20 cellular contexts compared by ENCODE assay signal in the genomic region with DNA sequence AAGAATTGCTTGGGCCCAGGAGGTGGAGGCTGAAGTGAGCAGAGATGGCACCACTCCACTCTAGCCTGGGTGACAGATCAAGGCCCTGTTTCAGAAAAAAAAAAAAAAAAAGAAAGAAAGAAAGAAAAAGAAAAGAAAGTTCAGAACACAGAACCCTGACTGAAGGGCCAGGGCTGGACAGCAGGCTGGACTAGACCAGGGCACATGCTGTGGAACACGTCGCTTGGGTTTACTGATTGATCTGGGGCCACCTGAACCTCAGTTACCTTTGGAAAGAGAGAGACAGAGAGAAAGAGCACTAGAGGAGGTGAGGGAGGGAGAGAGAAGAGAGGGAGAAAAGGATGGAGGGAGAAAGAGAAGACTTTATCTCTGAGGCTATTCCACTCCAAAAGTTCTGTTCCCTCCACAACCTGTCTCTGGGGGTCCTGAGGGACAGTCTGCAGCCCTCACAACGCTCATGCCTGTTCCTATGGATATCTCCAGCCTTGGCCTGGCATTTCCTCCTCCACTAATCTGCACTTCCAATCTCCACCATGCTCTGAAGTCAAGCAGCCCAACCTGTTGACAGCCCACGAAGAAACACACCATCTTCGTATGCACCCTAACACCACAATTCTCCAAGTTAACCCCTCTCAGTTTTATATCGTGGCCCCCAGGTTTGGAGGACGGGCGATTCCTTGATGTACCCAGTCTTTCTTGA.
DNase-seq lines count a peak whose midpoint lies in the region; ATAC-seq and TF ChIP-seq lines count a peak whose summit lies in the region.
"Had no signal": no experiment of that assay in that cellular context is flagged by ENCODE, and none has a peak within 500 bp of the region (broad histone marks: within the 10 kb centered on the region; RNA-seq: fewer than 3 reads in every experiment).

No MANE protein-coding gene starts in this region.

- no peak for TF ChIP-seq POLR2A in heart left ventricle (IDR thresholded peaks at IDR 0.05)

- H3K36me3 Mint-ChIP-seq in endodermal cell (ENCODE audit: low read depth) (no peaks in the 10 kb centered on the region), nephron progenitor cell (ENCODE audit: low read depth) (no peaks in the 10 kb centered on the region)
- no peaks in the 10 kb centered on the region for H3K36me3 Mint-ChIP-seq in activated naive CD4-positive, alpha-beta T cell treated with anti-CD3 and anti-CD28 coated beads, Interleukin-2, amount 10 ng/mL, durations not matched to agents 7 days and 5 days
- H3K36me3 Mint-ChIP-seq: CD8-positive, alpha-beta T cell had no signal

- ATAC-seq in left ventricle myocardium superior (peak; percentile 7), heart left ventricle (no peak), HG03432 (IDR thresholded peaks at IDR 0.05; ENCODE audit: unreplicated experiment) (no peak)
- ATAC-seq: CD8-positive, alpha-beta T cell; GM23338 had no signal

- intact Hi-C loops in left ventricle myocardium superior (cut with micrococcal nuclease) (no loop called here), heart left ventricle (cut with DNase I) (no loop called here)

- H3K36me3 ChIP-seq in heart left ventricle (no peaks in the 10 kb centered on the region), endodermal cell (ENCODE audit: control insufficient read depth, insufficient read depth, low read length) (no peaks in the 10 kb centered on the region), skeletal muscle tissue (ENCODE audit: control insufficient read depth in 3 of 3, insufficient read depth in 3 of 3, low read length in 3 of 3) (no peaks in the 10 kb centered on the region)
- H3K36me3 ChIP-seq: Peyer's patch had no signal

- no peaks in the 10 kb centered on the region for H3K27me3 Mint-ChIP-seq in endodermal cell (ENCODE audit: insufficient read depth)
- peaks cover 3% of the 10 kb centered on the region for H3K27me3 Mint-ChIP-seq in nephron progenitor cell (ENCODE audit: low read depth, poor library complexity)
- peaks cover 5% of the 10 kb centered on the region for H3K27me3 Mint-ChIP-seq in activated naive CD4-positive, alpha-beta T cell treated with anti-CD3 and anti-CD28 coated beads, Interleukin-2, amount 10 ng/mL, durations not matched to agents 7 days and 5 days

- 74 to 81% (median 79%) methylated on average over 8 of the region's 8 CpGs for WGBS in heart left ventricle, 4 donors
- 90 to 95% methylated on average over 6 to 8 of the region's 8 CpGs for WGBS in endodermal cell (ENCODE audit: insufficient coverage in 1 of 2, insufficient read length in 1 of 2), 2 experiments

- H3K4me3 ChIP-seq in heart left ventricle (no peak overlapping the region), endodermal cell (ENCODE audit: low read length) (no peak overlapping the region), skeletal muscle tissue (ENCODE audit: low read length in 3 of 3) (peak overlapping the region in 1 of 3 donors; percentile 38)
- H3K4me3 ChIP-seq: GM23338, Peyer's patch had no signal

- no peak overlapping the region for H3K9ac ChIP-seq in endodermal cell (ENCODE audit: extremely low read depth, low read length, poor library complexity, severe bottlenecking)
- H3K9ac ChIP-seq in skeletal muscle tissue (ENCODE audit: low read depth in 1 of 3, low read length in 3 of 3), result peak overlapping the region in 2 of 3 donors; percentile 51 to 57

- H3K9me3 Mint-ChIP-seq in endodermal cell (no peaks in the 10 kb centered on the region), nephron progenitor cell (no peaks in the 10 kb centered on the region)
- no peaks in the 10 kb centered on the region for H3K9me3 Mint-ChIP-seq in activated naive CD4-positive, alpha-beta T cell treated with anti-CD3 and anti-CD28 coated beads, Interleukin-2, amount 10 ng/mL, durations not matched to agents 7 days and 5 days
- H3K9me3 Mint-ChIP-seq: CD8-positive, alpha-beta T cell; GM23338 had no signal

- DNase-seq in left ventricle myocardium superior, result no peak
- no peak for DNase-seq in heart left ventricle
- peak; percentile 10 for DNase-seq in endodermal cell
- no peak for DNase-seq in nephron progenitor cell
- DNase-seq in stimulated activated naive CD4-positive, alpha-beta T cell treated with Interleukin-2 at 50 U/mL for 16 hours (lab: John Stamatoyannopoulos, UW), result no peak
- DNase-seq in activated naive CD4-positive, alpha-beta T cell treated with anti-CD3 and anti-CD28 coated beads, Interleukin-2, amount 10 ng/mL, durations not matched to agents 7 days and 5 days, result no peak
- DNase-seq: AML-193; Calu3; CD8-positive, alpha-beta T cell; DMS153; Karpas-422; MV-4-11; NCI-H1694; NCI-H2081; NCI-H524 treated with DMSO at 0.1 percent for 48 hours; NCI-H82; Peyer's patch had no signal

- TF ChIP-seq CTCF in heart left ventricle (IDR thresholded peaks at IDR 0.05) (no peak), endodermal cell (conservative IDR thresholded peaks at IDR 0.05) (no peak), nephron progenitor cell (IDR thresholded peaks at IDR 0.05) (no peak)

- H3K27ac Mint-ChIP-seq in endodermal cell, result peak overlapping the region; percentile 32
- peak overlapping the region; percentile 92 for H3K27ac Mint-ChIP-seq in nephron progenitor cell
- no peak overlapping the region for H3K27ac Mint-ChIP-seq in activated naive CD4-positive, alpha-beta T cell treated with anti-CD3 and anti-CD28 coated beads, Interleukin-2, amount 10 ng/mL, durations not matched to agents 7 days and 5 days
- H3K27ac Mint-ChIP-seq: CD8-positive, alpha-beta T cell; GM23338 had no signal

- H3K4me1 ChIP-seq in heart left ventricle (peaks cover 0 to 27% (median 1%) of the 10 kb centered on the region in 12 donors), endodermal cell (ENCODE audit: control insufficient read depth, insufficient read depth, low read length) (no peaks in the 10 kb centered on the region), skeletal muscle tissue (ENCODE audit: control insufficient read depth in 3 of 3, insufficient read depth in 3 of 3, low read length in 3 of 3) (peaks cover 20 to 63% (median 37%) of the 10 kb centered on the region in 3 donors)
- H3K4me1 ChIP-seq: Peyer's patch had no signal

- H3K9me3 ChIP-seq in heart left ventricle (no peaks in the 10 kb centered on the region), endodermal cell (ENCODE audit: control insufficient read depth, low read length) (no peaks in the 10 kb centered on the region), skeletal muscle tissue (ENCODE audit: control insufficient read depth in 3 of 3, low read length in 3 of 3) (no peaks in the 10 kb centered on the region)
- H3K9me3 ChIP-seq: Peyer's patch had no signal

- H3K4me3 Mint-ChIP-seq in endodermal cell (no peak overlapping the region), nephron progenitor cell (no peak overlapping the region)
- H3K4me3 Mint-ChIP-seq in activated naive CD4-positive, alpha-beta T cell treated with anti-CD3 and anti-CD28 coated beads, Interleukin-2, amount 10 ng/mL, durations not matched to agents 7 days and 5 days, result no peak overlapping the region
- H3K4me3 Mint-ChIP-seq: CD8-positive, alpha-beta T cell; GM23338 had no signal

- H3K27me3 ChIP-seq in heart left ventricle (no peaks in the 10 kb centered on the region), endodermal cell (ENCODE audit: control insufficient read depth, insufficient read depth, low read length, poor library complexity, severe bottlenecking) (no peaks in the 10 kb centered on the region), skeletal muscle tissue (ENCODE audit: control insufficient read depth in 3 of 3, insufficient read depth in 3 of 3, low read length in 3 of 3) (no peaks in the 10 kb centered on the region)
- H3K27me3 ChIP-seq: Peyer's patch had no signal

- peak overlapping the region in 3 of 12 donors; percentile 9 to 68 (median 66) for H3K27ac ChIP-seq in heart left ventricle
- no peak overlapping the region for H3K27ac ChIP-seq in endodermal cell (ENCODE audit: low read depth, low read length)
- H3K27ac ChIP-seq in skeletal muscle tissue (ENCODE audit: low read depth, low read length), result peak overlapping the region; percentile 93
- H3K27ac ChIP-seq: Peyer's patch had no signal

- CTCF ChIA-PET in activated naive CD4-positive, alpha-beta T cell treated with anti-CD3 and anti-CD28 coated beads, Interleukin-2, amount 10 ng/mL, durations not matched to agents 7 days and 5 days (lab: Charles Lee), result no interaction called here

- H3K4me1 Mint-ChIP-seq in endodermal cell (peaks cover 26% of the 10 kb centered on the region), nephron progenitor cell (peaks cover 66% of the 10 kb centered on the region)
- H3K4me1 Mint-ChIP-seq in activated naive CD4-positive, alpha-beta T cell treated with anti-CD3 and anti-CD28 coated beads, Interleukin-2, amount 10 ng/mL, durations not matched to agents 7 days and 5 days, result no peaks in the 10 kb centered on the region
